In genomic region chr9:129835860-129836223, GRCh38 we compare ENCODE assay signal across 8 cellular contexts. TPM values are rescaled to one million over a fixed set of nuclear protein-coding genes. Genes with fewer than 3 reads are reported as not detected.
DNase-seq lines count a peak whose midpoint lies in the region; ATAC-seq and TF ChIP-seq lines count a peak whose summit lies in the region.

No MANE protein-coding gene starts in this region.

- H3K79me2 ChIP-seq in MM.1S (ENCODE audit: low read length) = peaks cover 27% of the 10 kb centered on the region

- no peaks in the 10 kb centered on the region for H3F3A ChIP-seq in MM.1S (ENCODE audit: insufficient read depth, low read length)

- H3K4me2 ChIP-seq in MM.1S (ENCODE audit: low read depth, low read length) = peak overlapping the region; percentile 75

- H3K27ac ChIP-seq in MM.1S (ENCODE audit: low read length) (peak overlapping the region; percentile 32; the same call in 1 of the 2 replicates), dorsolateral prefrontal cortex (peak overlapping the region in 44 of 59 donors; percentile 44 to 93 (median 80))

- H3K9me3 ChIP-seq in MM.1S (replicated peaks; ENCODE audit: insufficient read depth, low read length) = no peaks in the 10 kb centered on the region

- H3K4me3 ChIP-seq in GM12865 (ENCODE audit: low read depth, low read length) = peak overlapping the region; percentile 85
- H3K4me3 ChIP-seq in MM.1S (ENCODE audit: low read length) = peak overlapping the region; percentile 92
- H3K4me3 ChIP-seq in dorsolateral prefrontal cortex = peak overlapping the region; percentile 70 to 100 (median 96)

- H3K4me3 Mint-ChIP-seq in natural killer cell = peak overlapping the region; percentile 96

- H4K20me1 ChIP-seq in MM.1S (ENCODE audit: insufficient read depth, low read length) = no peaks in the 10 kb centered on the region

- H3K27me3 Mint-ChIP-seq in natural killer cell (ENCODE audit: low read depth in 2 of 2) = no peaks in the 10 kb centered on the region

- H3K36me3 Mint-ChIP-seq in natural killer cell = no peaks in the 10 kb centered on the region

- H3K27me3 ChIP-seq in MM.1S (replicated peaks; ENCODE audit: insufficient read depth, low read length) = no peaks in the 10 kb centered on the region
- H3K27me3 ChIP-seq in dorsolateral prefrontal cortex = no peaks in the 10 kb centered on the region

- ATAC-seq in natural killer cell = no peak
- ATAC-seq in GM18520 (IDR thresholded peaks at IDR 0.05; ENCODE audit: unreplicated experiment) = no peak
- no peak for ATAC-seq in GM21381 (IDR thresholded peaks at IDR 0.05; ENCODE audit: unreplicated experiment)
- ATAC-seq in GM18858 (IDR thresholded peaks at IDR 0.05; ENCODE audit: unreplicated experiment) = no peak

- H3K9ac ChIP-seq in MM.1S (ENCODE audit: low read length) = peak overlapping the region; percentile 87

- intact Hi-C loops in dorsolateral prefrontal cortex (cut with DNase I) = loop anchor here in 1 of 2 donors (1.0 to 5.0 kb wide), 2 partner anchors 12 to 46 kb away; partner anchors contain the start of gene TOR1A
- intact Hi-C loops in natural killer cell (cut with micrococcal nuclease) = loop anchor here (2.0 kb wide), 1 partner anchor 49 kb away; no protein-coding TSS in a partner anchor

- peaks cover 14% of the 10 kb centered on the region; the same call in 1 of the 2 replicates for H3K4me1 ChIP-seq in MM.1S (ENCODE audit: low read length)

- H3K9me2 ChIP-seq in MM.1S (replicated peaks; ENCODE audit: insufficient read depth, low read length) = no peaks in the 10 kb centered on the region

- DNase-seq in GM12865 (ENCODE audit: low read depth) (peak; percentile 26), MM.1S (peak; percentile 51), dorsolateral prefrontal cortex (peak in 3 of 10 donors; percentile 15 to 52 (median 23)), natural killer cell (no peak), NOMO-1 (lab: John Stamatoyannopoulos, UW; ENCODE audit: unreplicated experiment in 2 of 2) (no peak)

- H3K36me3 ChIP-seq in MM.1S (replicated peaks; ENCODE audit: insufficient read depth, low read length) = peaks cover 2% of the 10 kb centered on the region; the same call in 1 of the 2 replicates

- H3K4me1 Mint-ChIP-seq in natural killer cell = peaks cover 54 to 55% of the 10 kb centered on the region in 2 donors

- H3K27ac Mint-ChIP-seq in natural killer cell = peak overlapping the region; percentile 98

- no peaks in the 10 kb centered on the region for H3K9me3 Mint-ChIP-seq in natural killer cell

- peak overlapping the region; percentile 81 for H2AFZ ChIP-seq in MM.1S (ENCODE audit: low read length)

- TF ChIP-seq CTCF in GM12865 (IDR thresholded peaks at IDR 0.05; ENCODE audit: insufficient read depth, low read depth, low read length, missing control alignments) = no peak
- TF ChIP-seq CTCF in MM.1S (IDR thresholded peaks at IDR 0.05; ENCODE audit: low read length) = no peak
- no peak for TF ChIP-seq CTCF in dorsolateral prefrontal cortex (IDR thresholded peaks at IDR 0.05 in 54 of 56, conservative IDR thresholded peaks at IDR 0.05 in 2 of 56; ENCODE audit: low read depth in 1 of 56, partially characterized antibody in 56 of 56)
- TF ChIP-seq CTCF in natural killer cell (IDR thresholded peaks at IDR 0.05) = no peak

RNA-seq across cellular contexts. Expression of gene USP20, which starts 0.6 kb away (rescaled TPM):
- total RNA-seq in dorsolateral prefrontal cortex (10 to 100 TPM; 44.3 to 74.1 (median 56.9) TPM), natural killer cell (10 to 100 TPM; 66.8 to 86.1 (median 80.3) TPM)

RNA-seq across cellular contexts. Expression of gene C9orf78, which starts 0.8 kb away (rescaled TPM):
- total RNA-seq in dorsolateral prefrontal cortex (10 to 100 TPM; 33.2 to 64.4 (median 43.1) TPM), natural killer cell (10 to 100 TPM; 93.7 to 97.9 (median 97.6) TPM)

RNA-seq across cellular contexts. Expression of gene TOR1A, which starts 11.9 kb away (rescaled TPM):
- total RNA-seq in dorsolateral prefrontal cortex (10 to 100 TPM; 20.2 to 42.3 (median 31.4) TPM), natural killer cell (10 to 100 TPM; 26.1 to 36.4 (median 34.8) TPM)

RNA-seq across cellular contexts. Expression of gene TOR1B, which starts 32.9 kb away (rescaled TPM):
- 10 to 100 TPM; 14.5 to 27.9 (median 20.1) TPM for total RNA-seq in dorsolateral prefrontal cortex
- 10 to 100 TPM; 20.2 to 30.5 (median 23.9) TPM for total RNA-seq in natural killer cell

Comparison
In these comparisons a context has a peak if more than half of its experiments do, and no peak if none do; other contexts are left out.
1. DNase-seq: peak in GM12865 (single experiment) and MM.1S (single experiment); none in natural killer cell (single experiment) and NOMO-1 (0 of 2).
2. Peak in every context shown above with its lines, with median percentiles within 50 percentile points of each other: H3K4me3 ChIP-seq.